ENCODE assay signal across 8 cellular contexts in genomic region chr22:45164217-45165123, GRCh38. TPM values are rescaled to one million over a fixed set of nuclear protein-coding genes. Genes with fewer than 3 reads are reported as not detected.
DNase-seq lines count a peak whose midpoint lies in the region; ATAC-seq, FAIRE-seq and TF ChIP-seq lines count a peak whose summit lies in the region.

No MANE protein-coding gene starts in this region.

- no peak overlapping the region for H2BK15ac ChIP-seq in H1 (ENCODE audit: low read length)

- ATAC-seq in GM19328 (IDR thresholded peaks at IDR 0.05; ENCODE audit: unreplicated experiment), result peak; percentile 14
- peak; percentile 18 for ATAC-seq in HG03442 (IDR thresholded peaks at IDR 0.05; ENCODE audit: unreplicated experiment)

- no peak overlapping the region for H3K23ac ChIP-seq in H1 (ENCODE audit: insufficient read length)

- H4K20me1 ChIP-seq in H1 (replicated peaks in 1 of 2; ENCODE audit: control insufficient read depth in 1 of 2, insufficient read depth in 2 of 2, low read length in 2 of 2), result peaks cover 13 to 18% of the 10 kb centered on the region in 2 experiments

- peak overlapping the region; percentile 85 to 87 for H3K4me2 ChIP-seq in H1 (ENCODE audit: insufficient read depth in 1 of 2, low read depth in 2 of 2, low read length in 2 of 2)

- TF ChIP-seq EP300 in H1 (IDR thresholded peaks at IDR 0.05; ENCODE audit: borderline replicate concordance in 1 of 2, low read depth in 2 of 2, low read length in 2 of 2), result no peak

- no peak overlapping the region for H2AK5ac ChIP-seq in H1 (ENCODE audit: low read depth, low read length)

- peak overlapping the region; percentile 83; the same call in 1 of the 2 replicates for H4K8ac ChIP-seq in H1 (ENCODE audit: extremely low read depth, insufficient read depth, low read length)

- H2BK20ac ChIP-seq in H1 (ENCODE audit: low read length), result no peak overlapping the region

- H3K27me3 ChIP-seq in H1 (replicated peaks in 1 of 4; ENCODE audit: control insufficient read depth in 3 of 4, extremely low read depth in 1 of 4, insufficient read depth in 3 of 4, low read length in 3 of 4) (no peaks in the 10 kb centered on the region), mononuclear cell (ENCODE audit: insufficient read depth, low read length) (no peaks in the 10 kb centered on the region)

- peaks cover 22 to 80% of the 10 kb centered on the region in 2 experiments for H3K79me2 ChIP-seq in H1 (ENCODE audit: control insufficient read depth in 1 of 2, insufficient read depth in 2 of 2, low read length in 2 of 2)

- no peak for TF ChIP-seq RAD21 in H1 (IDR thresholded peaks at IDR 0.05 in 1 of 2, conservative IDR thresholded peaks at IDR 0.05 in 1 of 2; ENCODE audit: low read depth in 2 of 2, low read length in 2 of 2)

- H3K27ac ChIP-seq in H1 (ENCODE audit: low read depth, low read length), result peak overlapping the region; percentile 65; the same call in 1 of the 2 replicates
- peak overlapping the region; percentile 17 for H3K27ac ChIP-seq in temporal lobe (ENCODE audit: low read depth, low read length)

- FAIRE-seq in H1 (lab: Jason Lieb, UNC), result no peak

- WGBS in H1 (ENCODE audit: extremely low coverage in 1 of 2, insufficient coverage in 1 of 2, insufficient read length in 1 of 2, insufficient replicate concordance in 2 of 2, low coverage in 1 of 2, low lambda C conversion rate in 2 of 2, missing lambda C conversion rate in 1 of 2), 2 experiments, result 4% methylated on average over 23 of the region's 65 CpGs; no CpG with 5 or more reads in 1 of the 2 experiments

- 0 out of 2 replicates have a peak, but pooled peaks cover 2% of the 10 kb centered on the region for H3K79me1 ChIP-seq in H1 (ENCODE audit: low read depth, low read length)

- no peak overlapping the region for H3K18ac ChIP-seq in H1 (ENCODE audit: extremely low read depth, low read length)

- TF ChIP-seq CTCF in H1 (IDR thresholded peaks at IDR 0.05; ENCODE audit: control extremely low read depth in 1 of 3, insufficient read depth in 1 of 3, low read depth in 1 of 3, low read length in 3 of 3), result no peak

- peak overlapping the region; percentile 73 to 83 (median 77) for H3K9ac ChIP-seq in H1 (replicated peaks in 1 of 4; ENCODE audit: extremely low read depth in 1 of 4, low read depth in 3 of 4, low read length in 3 of 4)

- no peak overlapping the region for H3K56ac ChIP-seq in H1 (replicated peaks; ENCODE audit: insufficient read length, low read depth, low read length)

- H3K4me1 ChIP-seq in H1 (replicated peaks in 1 of 4; ENCODE audit: control insufficient read depth in 3 of 4, insufficient read depth in 4 of 4, low read length in 3 of 4), result peaks cover 3 to 17% (median 10%) of the 10 kb centered on the region in 4 experiments; a peak in 6 of 7 replicates
- H3K4me1 ChIP-seq in mononuclear cell (ENCODE audit: insufficient read depth, low read length), result peaks cover 66% of the 10 kb centered on the region

- no peak overlapping the region for H2BK120ac ChIP-seq in H1 (replicated peaks; ENCODE audit: low read depth, low read length)

- peaks cover 1 to 19% (median 8%) of the 10 kb centered on the region in 4 experiments; a peak in 6 of 8 replicates for H3K36me3 ChIP-seq in H1 (ENCODE audit: control insufficient read depth in 2 of 4, insufficient read depth in 4 of 4, low read length in 3 of 4)

- DNase-seq in AG20443 (ENCODE audit: low spot score), result peak; percentile 43
- DNase-seq in activated CD4-positive, alpha-beta T cell treated with anti-CD3 and anti-CD28 coated beads, Interleukin-2, amount 50 U/mL, for 1 hour, result peak; percentile 45
- peak in 1 of 2 experiments; percentile 68 for DNase-seq in H1 (ENCODE audit: low read depth in 1 of 2, low spot score in 2 of 2)
- no peak for DNase-seq in GOT3 (lab: John Stamatoyannopoulos, UW)

- peak overlapping the region; percentile 85 to 91 (median 90) for H3K4me3 ChIP-seq in H1 (ENCODE audit: extremely low read depth in 1 of 4, insufficient read depth in 2 of 4, low read depth in 3 of 4, low read length in 4 of 4)
- H3K4me3 ChIP-seq in mononuclear cell (ENCODE audit: low read length), result peak overlapping the region; percentile 82

- POLR2A ChIA-PET in H1 (lab: Charles Lee; ENCODE audit: partially characterized antibody), result interaction anchor here (0.6 to 4.0 kb wide), 26 partner anchors 10 to 348 kb away, joined by 3 to 33 read pairs (median 4); no protein-coding TSS in a partner anchor

- H4K91ac ChIP-seq in H1 (replicated peaks; ENCODE audit: insufficient read length, low read length), result no peak overlapping the region

- H3K9me3 ChIP-seq in H1 (ENCODE audit: insufficient read depth in 2 of 2, low read depth in 1 of 2, low read length in 1 of 2), result no peaks in the 10 kb centered on the region
- H3K9me3 ChIP-seq in mononuclear cell (ENCODE audit: low read depth, low read length), result no peaks in the 10 kb centered on the region

- CTCF ChIA-PET in H1 (lab: Charles Lee; ENCODE audit: partially characterized antibody), result interaction anchor here (1.0 to 2.1 kb wide), 2 partner anchors 40 to 88 kb away, joined by 4 to 7 read pairs; no protein-coding TSS in a partner anchor

- H3K4ac ChIP-seq in H1 (replicated peaks; ENCODE audit: insufficient read length, low read depth, low read length), result no peak overlapping the region

- H3K23me2 ChIP-seq in H1 (ENCODE audit: low read depth, low read length), result peaks cover 10% of the 10 kb centered on the region

- no peak overlapping the region for H2BK12ac ChIP-seq in H1 (ENCODE audit: low read depth, low read length)

- no peak overlapping the region for H2AFZ ChIP-seq in H1 (ENCODE audit: low read length)

- 0 out of 2 replicates have a peak overlapping the region, but pooled peaks have one; percentile 49 for H2BK5ac ChIP-seq in H1 (ENCODE audit: low read depth, low read length)

- H4K5ac ChIP-seq in H1 (ENCODE audit: insufficient read length, low read depth, low read length), result peak overlapping the region; percentile 92

- TF ChIP-seq POLR2A in H1 (IDR thresholded peaks at IDR 0.05; ENCODE audit: control extremely low read depth in 1 of 2, low read depth in 2 of 2, low read length in 2 of 2), result no peak

- no peak overlapping the region for H3K14ac ChIP-seq in H1 (ENCODE audit: insufficient read length)

TF ChIP-seq in H1, 55 proteins besides CTCF, POLR2A, EP300 and RAD21 (continues in another document):
- TF ChIP-seq SIN3A (conservative IDR thresholded peaks at IDR 0.05 in 1 of 2, IDR thresholded peaks at IDR 0.05 in 1 of 2; ENCODE audit: low read depth in 1 of 2, low read length in 2 of 2) (peak in 1 of 2 experiments; percentile 38; a peak in 1 of 4 replicates), PHF8 (conservative IDR thresholded peaks at IDR 0.05; ENCODE audit: low read depth, low read length) (peak; percentile 38; the same call in 1 of the 2 replicates), SAP30 (IDR thresholded peaks at IDR 0.05; ENCODE audit: insufficient read depth, insufficient replicate concordance, low read length) (peak; percentile 86)

RNA-seq across cellular contexts. Expression of gene NUP50, which starts 0.7 kb away (rescaled TPM):
- total RNA-seq in H1 (2021; fragmentation: NEBNext Ultra II Directional; extraction: Animal tissue kit (Norgen Biotek cat#: 25700)), result 112 and 118 TPM in 2 replicates
- polyA plus RNA-seq in H1 (2011; rRNA removed), result 16.4 and 20.0 TPM in 2 replicates
- 21.3 TPM for polyA plus RNA-seq in H1 (2011; cell fraction: cytosol; rRNA removed)
- polyA plus RNA-seq in H1 (2011; cell fraction: nucleus; rRNA removed), result 56.5 TPM
- polyA plus RNA-seq in H1 (2012, experiment 1 of 2), result 45.2 to 74.0 TPM (median 59.8 TPM) in 4 replicates
- polyA plus RNA-seq in H1 (2012, experiment 2 of 2), result 3.5 TPM
- polyA plus RNA-seq in H1 (2013, experiment 1 of 2), result 49.7 TPM
- polyA plus RNA-seq in H1 (2013, experiment 2 of 2), result 48.2 TPM
- 108 and 121 TPM in 2 replicates for polyA minus RNA-seq in H1 (2011; rRNA and poly(A)+ RNA removed)
- polyA minus RNA-seq in H1 (2011; cell fraction: cytosol; rRNA and poly(A)+ RNA removed), result 35.6 TPM
- 45.5 TPM for polyA minus RNA-seq in H1 (2011; cell fraction: nucleus; rRNA and poly(A)+ RNA removed)
- total RNA-seq in mononuclear cell (96.7 TPM), temporal lobe (37.6 TPM)
